Comparison of ENCODE assay signal across 19 cellular contexts in the genomic region with DNA sequence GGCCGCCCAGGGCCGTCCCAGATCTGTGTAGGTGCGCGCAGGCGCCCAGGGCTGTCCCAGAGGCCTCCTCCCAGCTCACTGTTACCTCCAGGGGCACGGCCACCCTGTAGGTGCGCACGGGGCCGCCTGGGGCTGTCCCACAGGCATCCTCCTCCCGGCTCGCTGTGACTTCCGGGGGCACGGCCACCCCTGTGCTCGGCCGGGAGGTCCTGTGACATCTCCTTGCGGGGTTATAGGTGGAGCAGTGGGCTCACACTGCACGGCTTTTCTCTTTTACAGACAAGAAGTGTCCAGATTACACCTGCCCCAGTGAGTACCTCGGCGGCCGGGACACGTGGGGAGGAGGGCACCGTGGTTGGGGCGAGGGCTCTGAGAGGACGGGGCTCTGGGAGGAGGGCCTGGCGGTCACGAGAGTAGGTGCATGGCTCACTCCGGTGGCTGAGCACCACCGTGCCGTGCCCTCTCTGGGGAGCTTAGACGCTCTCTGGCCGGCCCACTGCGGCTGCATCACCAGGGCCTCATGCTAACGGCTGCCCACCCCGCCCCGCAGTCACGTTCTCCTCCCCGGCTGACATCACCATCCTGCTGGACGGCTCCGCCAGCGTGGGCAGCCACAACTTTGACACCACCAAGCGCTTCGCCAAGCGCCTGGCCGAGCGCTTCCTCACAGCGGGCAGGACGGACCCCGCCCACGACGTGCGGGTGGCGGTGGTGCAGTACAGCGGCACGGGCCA. TPM values are rescaled to one million over a fixed set of nuclear protein-coding genes. Genes with fewer than 3 reads are reported as not detected.
DNase-seq lines count a peak whose midpoint lies in the region; ATAC-seq and TF ChIP-seq lines count a peak whose summit lies in the region.
"Had no signal": no experiment of that assay in that cellular context is flagged by ENCODE, and none has a peak within 500 bp of the region (broad histone marks: within the 10 kb centered on the region; RNA-seq: fewer than 3 reads in every experiment).

No MANE protein-coding gene starts in this region.

- no peak overlapping the region for H3K27ac Mint-ChIP-seq in central memory CD8-positive, alpha-beta T cell (ENCODE audit: low read depth)
- H3K27ac Mint-ChIP-seq: CD4-positive, alpha-beta T cell had no signal

- no peak for ATAC-seq in central memory CD8-positive, alpha-beta T cell (replicated peaks; ENCODE audit: extremely low read depth, poor library complexity, severe bottlenecking)
- ATAC-seq in left lobe of liver = no peak
- ATAC-seq in stimulated activated naive CD8-positive, alpha-beta T cell treated with anti-CD3 and anti-CD28 coated beads, Interleukin-15, Interleukin-2, amounts not matched to agents 100 U/mL and 50 U/mL, for 24 hours = no peak

- no peaks in the 10 kb centered on the region for H3K79me2 ChIP-seq in hepatocyte

- no peaks in the 10 kb centered on the region for H3K27me3 Mint-ChIP-seq in central memory CD8-positive, alpha-beta T cell
- H3K27me3 Mint-ChIP-seq: CD4-positive, alpha-beta T cell had no signal

- H3K27me3 ChIP-seq in hepatocyte (no peaks in the 10 kb centered on the region), brain microvascular endothelial cell (replicated peaks) (no peaks in the 10 kb centered on the region)
- H3K27me3 ChIP-seq: ascending aorta had no signal

- no peak overlapping the region for H3K4me2 ChIP-seq in hepatocyte

- in situ Hi-C loops in brain microvascular endothelial cell (cut with HindIII; ENCODE audit: low pct_ligation_motif_present, low sequenced_read_pairs) = no loop called here

- WGBS in hepatocyte (ENCODE audit: low lambda C conversion rate, missing lambda C conversion rate) = 98% methylated on average over 38 of the region's 54 CpGs

- DNase-seq in activated gamma-delta T cell treated with Interleukin-2 at 50 U/mL for 16 hours (peak; percentile 3), activated gamma-delta T cell (lab: John Stamatoyannopoulos, UW) (no peak), left lobe of liver (ENCODE audit: low spot score) (peak; percentile 42), hepatocyte (ENCODE audit: low spot score) (no peak), amygdala (lab: John Stamatoyannopoulos, UW) (no peak), brain microvascular endothelial cell (no peak)
- DNase-seq in central memory CD8-positive, alpha-beta T cell (ENCODE audit: low spot score in 2 of 2) = peak; percentile 7 to 10
- DNase-seq in stimulated activated naive CD8-positive, alpha-beta T cell treated with anti-CD3 and anti-CD28 coated beads, Interleukin-15, Interleukin-2, amounts not matched to agents 100 U/mL and 50 U/mL, for 24 hours = peak; percentile 2
- DNase-seq: activated CD4-positive, alpha-beta T cell treated with anti-CD3 and anti-CD28 coated beads for 4 hours; GOT3; midbrain; NCI-H1048; NCI-H526 treated with DMSO at 0.1 percent for 48 hours; stimulated activated CD4-positive, alpha-beta T cell treated with anti-CD3 and anti-CD28 coated beads, Interleukin-2, amount 100 ng/mL, for 48 hours had no signal

- no peaks in the 10 kb centered on the region for H3K4me1 Mint-ChIP-seq in central memory CD8-positive, alpha-beta T cell

- no peak overlapping the region for H3K4me3 ChIP-seq in hepatocyte
- no peak overlapping the region for H3K4me3 ChIP-seq in brain microvascular endothelial cell (ENCODE audit: low read depth, low read length)
- H3K4me3 ChIP-seq: ascending aorta, SK-N-MC had no signal

- no peaks in the 10 kb centered on the region for H3K4me1 ChIP-seq in hepatocyte (ENCODE audit: insufficient read depth)
- H3K4me1 ChIP-seq: ascending aorta had no signal

- H3K4me3 Mint-ChIP-seq in central memory CD8-positive, alpha-beta T cell = no peak overlapping the region
- H3K4me3 Mint-ChIP-seq: CD4-positive, alpha-beta T cell had no signal

- H3K27ac ChIP-seq in hepatocyte (no peak overlapping the region), brain microvascular endothelial cell (no peak overlapping the region)
- H3K27ac ChIP-seq: ascending aorta, epithelial cell of prostate, HL-60, SK-N-MC had no signal

- no peak for TF ChIP-seq CTCF in hepatocyte (IDR thresholded peaks at IDR 0.05; ENCODE audit: poor library complexity)
- no peak for TF ChIP-seq CTCF in brain microvascular endothelial cell (IDR thresholded peaks at IDR 0.05; ENCODE audit: low read depth, low read length, missing control alignments)

- H3K9me3 Mint-ChIP-seq in central memory CD8-positive, alpha-beta T cell = peaks cover 8% of the 10 kb centered on the region
- H3K9me3 Mint-ChIP-seq: CD4-positive, alpha-beta T cell had no signal

- no peak overlapping the region for H2AFZ ChIP-seq in hepatocyte

- no peaks in the 10 kb centered on the region for H4K20me1 ChIP-seq in hepatocyte (ENCODE audit: insufficient read depth, poor library complexity, severe bottlenecking)

- H3K9me3 ChIP-seq in hepatocyte (ENCODE audit: low read depth) = no peaks in the 10 kb centered on the region
- H3K9me3 ChIP-seq: ascending aorta had no signal

- no peaks in the 10 kb centered on the region for H3K9me2 ChIP-seq in hepatocyte (replicated peaks; ENCODE audit: insufficient read depth)

- H3K36me3 Mint-ChIP-seq in central memory CD8-positive, alpha-beta T cell (ENCODE audit: insufficient read depth) = peaks cover 2% of the 10 kb centered on the region

- H3K36me3 ChIP-seq in hepatocyte (replicated peaks; ENCODE audit: insufficient read depth, low read depth) (no peaks in the 10 kb centered on the region), brain microvascular endothelial cell (replicated peaks) (peaks cover 68% of the 10 kb centered on the region)

RNA-seq across cellular contexts. Expression of a gene that starts 21.4 kb away (rescaled TPM):
- 48.0 TPM for total RNA-seq in left lobe of liver
- 193 and 296 TPM in 2 replicates for total RNA-seq in hepatocyte
- 592 and 616 TPM in 2 replicates for polyA plus RNA-seq in hepatocyte

Comparison
In these comparisons a context has a peak if more than half of its experiments do, and no peak if none do; other contexts are left out.
1. DNase-seq: peak in activated gamma-delta T cell treated with Interleukin-2 at 50 U/mL for 16 hours (single experiment), central memory CD8-positive, alpha-beta T cell (2 of 2), left lobe of liver (single experiment) and stimulated activated naive CD8-positive, alpha-beta T cell treated with anti-CD3 and anti-CD28 coated beads, Interleukin-15, Interleukin-2, amounts not matched to agents 100 U/mL and 50 U/mL, for 24 hours (single experiment); none in activated gamma-delta T cell (single experiment), hepatocyte (single experiment), amygdala (0 of 56) and brain microvascular endothelial cell (single experiment).